In genomic region chr19:56980864-56981263, GRCh38 we compare ENCODE assay signal across 17 cellular contexts.
DNase-seq lines count a peak whose midpoint lies in the region; ATAC-seq and TF ChIP-seq lines count a peak whose summit lies in the region.
"Had no signal": no experiment of that assay in that cellular context is flagged by ENCODE, and none has a peak within 500 bp of the region (broad histone marks: within the 10 kb centered on the region; RNA-seq: fewer than 3 reads in every experiment).

No MANE protein-coding gene starts in this region.

- peaks cover 96% of the 10 kb centered on the region for H3K9me3 Mint-ChIP-seq in nephron progenitor cell
- peaks cover 42% of the 10 kb centered on the region for H3K9me3 Mint-ChIP-seq in activated CD4-positive, alpha-beta T cell treated with anti-CD3 and anti-CD28 coated beads for 36 hours (ENCODE audit: low read depth)

- peak overlapping the region; percentile 78 for H3K27ac Mint-ChIP-seq in nephron progenitor cell
- no peak overlapping the region for H3K27ac Mint-ChIP-seq in activated CD4-positive, alpha-beta T cell treated with anti-CD3 and anti-CD28 coated beads for 36 hours
- H3K27ac Mint-ChIP-seq: B cell; CD8-positive, alpha-beta T cell had no signal

- no peak for TF ChIP-seq EP300 in ovary (IDR thresholded peaks at IDR 0.05)

- no peak overlapping the region for H3K4me3 Mint-ChIP-seq in nephron progenitor cell
- H3K4me3 Mint-ChIP-seq in activated CD4-positive, alpha-beta T cell treated with anti-CD3 and anti-CD28 coated beads for 36 hours: no peak overlapping the region
- H3K4me3 Mint-ChIP-seq: B cell; CD8-positive, alpha-beta T cell had no signal

- TF ChIP-seq CTCF in adrenal gland (IDR thresholded peaks at IDR 0.05): no peak
- no peak for TF ChIP-seq CTCF in nephron progenitor cell (IDR thresholded peaks at IDR 0.05)
- no peak for TF ChIP-seq CTCF in ovary (IDR thresholded peaks at IDR 0.05)
- no peak for TF ChIP-seq CTCF in uterus (IDR thresholded peaks at IDR 0.05)

- POLR2A ChIA-PET in activated CD4-positive, alpha-beta T cell treated with anti-CD3 and anti-CD28 coated beads for 36 hours (lab: Charles Lee): no interaction called here

- CTCF ChIA-PET in activated CD4-positive, alpha-beta T cell treated with anti-CD3 and anti-CD28 coated beads for 36 hours (lab: Charles Lee): interaction anchor here (0.6 kb wide), 1 partner anchor 708 kb away, joined by 3 read pairs; no protein-coding TSS in a partner anchor

- no peaks in the 10 kb centered on the region for H3K9me3 ChIP-seq in adrenal gland (replicated peaks in 1 of 3)
- no peaks in the 10 kb centered on the region for H3K9me3 ChIP-seq in ovary
- no peaks in the 10 kb centered on the region for H3K9me3 ChIP-seq in uterus

- peak in 1 of 2 donors; percentile 46 for TF ChIP-seq POLR2A in adrenal gland (IDR thresholded peaks at IDR 0.05)
- TF ChIP-seq POLR2A in ovary (IDR thresholded peaks at IDR 0.05): no peak
- no peak for TF ChIP-seq POLR2A in uterus (IDR thresholded peaks at IDR 0.05)

- DNase-seq in adrenal gland (peak; percentile 83 to 95 (median 92)), nephron progenitor cell (no peak), ovary (peak; percentile 85 to 92 (median 89)), uterus (peak; percentile 78 to 86)
- no peak for DNase-seq in activated CD4-positive, alpha-beta T cell treated with anti-CD3 and anti-CD28 coated beads for 36 hours
- DNase-seq: Calu3; CD8-positive, alpha-beta T cell; DMS79 treated with DMSO at 0.1 percent for 48 hours; GF-D8; GM23248; HCEC 1CT; IMR-90 had no signal

- ATAC-seq in SK-N-SH treated with all-trans-retinoic acid at 6 μM for 48 hours (no peak), GM18870 (IDR thresholded peaks at IDR 0.05; ENCODE audit: unreplicated experiment) (no peak)
- no peak for ATAC-seq in activated CD4-positive, alpha-beta T cell treated with anti-CD3 and anti-CD28 coated beads for 36 hours
- ATAC-seq: CD8-positive, alpha-beta T cell had no signal

- H3K27me3 ChIP-seq in adrenal gland: no peaks in the 10 kb centered on the region
- H3K27me3 ChIP-seq in ovary: no peaks in the 10 kb centered on the region
- no peaks in the 10 kb centered on the region for H3K27me3 ChIP-seq in uterus
- H3K27me3 ChIP-seq: BLaER1 treated with 17β-estradiol and CSF1 and Interleukin-3, amounts not matched to agents 10 nM and 100 nM had no signal

- peaks cover 12 to 24% of the 10 kb centered on the region in 2 donors for H3K4me1 ChIP-seq in adrenal gland (replicated peaks in 1 of 2)
- H3K4me1 ChIP-seq in ovary (ENCODE audit: insufficient read depth): peaks cover 53% of the 10 kb centered on the region
- peaks cover 0 to 8% of the 10 kb centered on the region in 2 donors for H3K4me1 ChIP-seq in uterus
- H3K4me1 ChIP-seq: BLaER1 treated with 17β-estradiol and CSF1 and Interleukin-3, amounts not matched to agents 10 nM and 100 nM had no signal

- H3K4me3 ChIP-seq in adrenal gland (no peak overlapping the region), ovary (no peak overlapping the region), uterus (no peak overlapping the region)
- H3K4me3 ChIP-seq: BLaER1 treated with 17β-estradiol and CSF1 and Interleukin-3, amounts not matched to agents 10 nM and 100 nM; GM23248 had no signal

- H3K36me3 ChIP-seq in adrenal gland (replicated peaks in 1 of 2): no peaks in the 10 kb centered on the region
- H3K36me3 ChIP-seq in ovary: no peaks in the 10 kb centered on the region
- no peaks in the 10 kb centered on the region for H3K36me3 ChIP-seq in uterus
- H3K36me3 ChIP-seq: BLaER1 treated with 17β-estradiol and CSF1 and Interleukin-3, amounts not matched to agents 10 nM and 100 nM had no signal

- WGBS in adrenal gland, 4 donors: 15 to 26% (median 17%) methylated on average over 19 of the region's 19 CpGs
- WGBS in ovary, 3 donors: 1 to 11% (median 2%) methylated on average over 19 of the region's 19 CpGs

- intact Hi-C loops in adrenal gland (cut with DNase I): no loop called here
- intact Hi-C loops in ovary (cut with DNase I): no loop called here
- intact Hi-C loops in uterus (cut with DNase I; ENCODE audit: low total_unique reads): no loop called here
- intact Hi-C loops in activated CD4-positive, alpha-beta T cell treated with anti-CD3 and anti-CD28 coated beads for 36 hours (cut with DNase I, micrococcal nuclease): no loop called here

- H3K27ac ChIP-seq in adrenal gland (peak overlapping the region; percentile 68 to 94 (median 86)), ovary (peak overlapping the region in 1 of 2 donors; percentile 96), uterus (peak overlapping the region; percentile 76)
- H3K27ac ChIP-seq: BLaER1 treated with 17β-estradiol and CSF1 and Interleukin-3, amounts not matched to agents 10 nM and 100 nM; GM23248; HL-60 had no signal

- H3K27me3 Mint-ChIP-seq in nephron progenitor cell (ENCODE audit: low read depth, poor library complexity): no peaks in the 10 kb centered on the region
- no peaks in the 10 kb centered on the region for H3K27me3 Mint-ChIP-seq in activated CD4-positive, alpha-beta T cell treated with anti-CD3 and anti-CD28 coated beads for 36 hours
- H3K27me3 Mint-ChIP-seq: B cell had no signal

- H3K36me3 Mint-ChIP-seq in nephron progenitor cell (ENCODE audit: low read depth): no peaks in the 10 kb centered on the region
- H3K36me3 Mint-ChIP-seq in activated CD4-positive, alpha-beta T cell treated with anti-CD3 and anti-CD28 coated beads for 36 hours (ENCODE audit: low read depth): peaks cover 10% of the 10 kb centered on the region

- H3K4me1 Mint-ChIP-seq in nephron progenitor cell: no peaks in the 10 kb centered on the region
- H3K4me1 Mint-ChIP-seq in activated CD4-positive, alpha-beta T cell treated with anti-CD3 and anti-CD28 coated beads for 36 hours: no peaks in the 10 kb centered on the region
- H3K4me1 Mint-ChIP-seq: B cell had no signal

TF ChIP-seq in SK-N-SH treated with all-trans-retinoic acid at 6 μM for 48 hours, 23 proteins besides CTCF, POLR2A, EP300 and RAD21:
- TF ChIP-seq ARNTL (CRISPR knock-in tag; IDR thresholded peaks at IDR 0.05; ENCODE audit: borderline replicate concordance, low read depth): no peak
- no peak for TF ChIP-seq BACH2 (CRISPR knock-in tag; IDR thresholded peaks at IDR 0.05; ENCODE audit: borderline replicate concordance)
- no peak for TF ChIP-seq PPARA (CRISPR knock-in tag; IDR thresholded peaks at IDR 0.05; ENCODE audit: borderline replicate concordance)
- no peak for TF ChIP-seq CSRNP3 (CRISPR knock-in tag; IDR thresholded peaks at IDR 0.05)
- TF ChIP-seq RARB (CRISPR knock-in tag; IDR thresholded peaks at IDR 0.05): no peak
- no peak for TF ChIP-seq ZNF565 (CRISPR knock-in tag; conservative IDR thresholded peaks at IDR 0.05; ENCODE audit: low read depth)
- no peak for TF ChIP-seq ZC3H10 (CRISPR knock-in tag; IDR thresholded peaks at IDR 0.05)
- TF ChIP-seq GLIS3 (CRISPR knock-in tag; IDR thresholded peaks at IDR 0.05): no peak
- TF ChIP-seq ZFP30 (CRISPR knock-in tag; IDR thresholded peaks at IDR 0.05): no peak
- no peak for TF ChIP-seq POU6F1 (CRISPR knock-in tag; IDR thresholded peaks at IDR 0.05; ENCODE audit: borderline replicate concordance, low read depth)
- no peak for TF ChIP-seq ZFP3 (CRISPR knock-in tag; IDR thresholded peaks at IDR 0.05)
- no peak for TF ChIP-seq CSDC2 (CRISPR knock-in tag; IDR thresholded peaks at IDR 0.05)
- TF ChIP-seq ISL1 (CRISPR knock-in tag; IDR thresholded peaks at IDR 0.05): no peak
- no peak for TF ChIP-seq TOX (CRISPR knock-in tag; IDR thresholded peaks at IDR 0.05; ENCODE audit: borderline replicate concordance)
TF ChIP-seq in SK-N-SH treated with all-trans-retinoic acid at 6 μM for 48 hours: peak in this region for 0.

Comparison
In these comparisons a context has a peak if more than half of its experiments do, and no peak if none do; other contexts are left out.
1. DNase-seq: peak in adrenal gland (7 of 7), ovary (5 of 5) and uterus (2 of 2); none in nephron progenitor cell (single experiment) and activated CD4-positive, alpha-beta T cell treated with anti-CD3 and anti-CD28 coated beads for 36 hours (single experiment).